Comparison of ENCODE assay signal across 16 cellular contexts in the genomic region with DNA sequence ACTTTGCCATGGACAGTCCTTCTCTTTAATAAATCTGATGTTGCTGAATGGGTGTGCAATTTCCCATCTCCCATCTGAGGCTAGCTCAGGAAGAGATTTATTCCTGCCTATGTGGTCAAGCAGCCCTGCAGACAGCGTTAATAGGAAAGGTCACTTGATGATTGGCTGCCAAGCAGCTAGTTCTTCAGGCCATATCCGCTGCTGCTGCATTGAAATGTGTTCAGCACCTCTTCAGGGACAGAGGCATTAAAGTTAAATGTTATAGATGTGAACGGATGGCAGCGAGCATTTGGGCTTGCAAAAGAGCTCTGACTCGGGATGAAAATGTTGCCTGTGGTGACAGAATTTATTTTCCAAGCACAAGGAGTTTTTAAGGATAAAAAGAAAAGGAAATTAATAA.
A peak's percentile ranks its signal among the peaks of the same experiment; 100 is the strongest.
DNase-seq lines count a peak whose midpoint lies in the region; ATAC-seq and TF ChIP-seq lines count a peak whose summit lies in the region.
"Had no signal": no experiment of that assay in that cellular context is flagged by ENCODE, and none has a peak within 500 bp of the region (broad histone marks: within the 10 kb centered on the region; RNA-seq: fewer than 3 reads in every experiment).

No MANE protein-coding gene starts in this region.

- no peaks in the 10 kb centered on the region for H3K27me3 ChIP-seq in breast epithelium
- H3K27me3 ChIP-seq: BLaER1 had no signal

- TF ChIP-seq CTCF in MCF 10A (IDR thresholded peaks at IDR 0.05; ENCODE audit: unreplicated experiment) (no peak), breast epithelium (IDR thresholded peaks at IDR 0.05) (no peak)

- intact Hi-C loops in MCF 10A (cut with micrococcal nuclease) (no loop called here), breast epithelium (cut with DNase I; ENCODE audit: low total_unique reads) (loop anchor here (10.0 kb wide), 1 partner anchor 1616 kb away; no protein-coding TSS in a partner anchor)

- H3K36me3 Mint-ChIP-seq in MCF 10A (ENCODE audit: insufficient read depth, unreplicated experiment) (no peaks in the 10 kb centered on the region), immature natural killer cell (no peaks in the 10 kb centered on the region)
- H3K36me3 Mint-ChIP-seq: CD8-positive, alpha-beta memory T cell had no signal

- CTCF ChIA-PET in MCF 10A (lab: Yijun Ruan, JAX): interaction anchor here (0.7 to 1.1 kb wide), 6 partner anchors 13 to 315 kb away, joined by 3 to 7 read pairs (median 3); no protein-coding TSS in a partner anchor

- no peaks in the 10 kb centered on the region for H3K9me3 ChIP-seq in breast epithelium
- H3K9me3 ChIP-seq: BLaER1, Caco-2 had no signal

- no peak for TF ChIP-seq POLR2A in breast epithelium (IDR thresholded peaks at IDR 0.05)

- no peaks in the 10 kb centered on the region for H3K36me3 ChIP-seq in breast epithelium
- H3K36me3 ChIP-seq: BLaER1 had no signal

- H3K27ac ChIP-seq in breast epithelium: no peak overlapping the region
- H3K27ac ChIP-seq: 22Rv1, BLaER1 had no signal

- BruUV-seq in MCF 10A (replicated peaks; lab: Mats Ljungman, UMichigan): no TSS peak

- DNase-seq in MCF 10A (ENCODE audit: unreplicated experiment) (peak; percentile 1), breast epithelium (ENCODE audit: low spot score in 2 of 2) (no peak), cerebellum (ENCODE audit: low spot score) (peak; percentile 45), left kidney (ENCODE audit: low read depth, low spot score) (peak; percentile 58), immature natural killer cell (no peak), NCI-H1436 treated with DMSO at 0.1 percent for 48 hours (lab: John Stamatoyannopoulos, UW) (no peak), ecto neural progenitor cell (ENCODE audit: low spot score) (no peak)
- DNase-seq: AML-193; Caco-2; CD8-positive, alpha-beta memory T cell; DND-41; GF-D8 had no signal

- H3K27me3 Mint-ChIP-seq in MCF 10A (ENCODE audit: insufficient read depth, unreplicated experiment) (no peaks in the 10 kb centered on the region), immature natural killer cell (ENCODE audit: low read depth in 3 of 3) (peaks cover 0 to 3% (median 0%) of the 10 kb centered on the region in 3 donors)
- H3K27me3 Mint-ChIP-seq: CD8-positive, alpha-beta memory T cell; IgD-negative memory B cell had no signal

- H3K4me1 Mint-ChIP-seq in MCF 10A (ENCODE audit: insufficient read depth, unreplicated experiment): no peaks in the 10 kb centered on the region
- H3K4me1 Mint-ChIP-seq in immature natural killer cell: no peaks in the 10 kb centered on the region
- H3K4me1 Mint-ChIP-seq: CD8-positive, alpha-beta memory T cell; IgD-negative memory B cell had no signal

- H3K4me3 Mint-ChIP-seq in MCF 10A (ENCODE audit: unreplicated experiment) (no peak overlapping the region), immature natural killer cell (no peak overlapping the region)
- H3K4me3 Mint-ChIP-seq: CD8-positive, alpha-beta memory T cell; IgD-negative memory B cell had no signal

- H3K27ac Mint-ChIP-seq in MCF 10A (ENCODE audit: low read depth, unreplicated experiment): no peak overlapping the region
- H3K27ac Mint-ChIP-seq in immature natural killer cell: no peak overlapping the region
- H3K27ac Mint-ChIP-seq: CD8-positive, alpha-beta memory T cell; IgD-negative memory B cell had no signal

- H3K9me3 Mint-ChIP-seq in MCF 10A (ENCODE audit: unreplicated experiment): peaks cover 13% of the 10 kb centered on the region
- H3K9me3 Mint-ChIP-seq in immature natural killer cell: peaks cover 6 to 23% (median 15%) of the 10 kb centered on the region in 6 donors

- no peak for ATAC-seq in HG03025 (IDR thresholded peaks at IDR 0.05; ENCODE audit: low FRiP score, unreplicated experiment)

- H3K4me1 ChIP-seq in breast epithelium: no peaks in the 10 kb centered on the region
- H3K4me1 ChIP-seq: BLaER1, Caco-2 had no signal

- no peak overlapping the region for H3K4me3 ChIP-seq in breast epithelium
- H3K4me3 ChIP-seq: BLaER1 had no signal

- POLR2A ChIA-PET in MCF 10A (lab: Yijun Ruan, JAX): no interaction called here

Comparison
In these comparisons a context has a peak if more than half of its experiments do, and no peak if none do; other contexts are left out.
1. DNase-seq: peak in MCF 10A (single experiment), cerebellum (single experiment) and left kidney (single experiment); none in breast epithelium (0 of 2), immature natural killer cell (0 of 3), NCI-H1436 treated with DMSO at 0.1 percent for 48 hours (single experiment) and ecto neural progenitor cell (single experiment).